In genomic region chr20:42792052-42792451, GRCh38 we compare ENCODE assay signal across 24 cellular contexts.
"Had no signal": no experiment of that assay in that cellular context is flagged by ENCODE, and none has a peak within 500 bp of the region (broad histone marks: within the 10 kb centered on the region; RNA-seq: fewer than 3 reads in every experiment).

No MANE protein-coding gene starts in this region.

- H3K36me3 ChIP-seq: adrenal gland had no signal

- DNase-seq: activated CD4-positive, alpha-beta T cell treated with anti-CD3 and anti-CD28 coated beads for 48 hours; activated CD4-positive, alpha-beta T cell treated with anti-CD3 and anti-CD28 coated beads, Interleukin-2, amount 50 U/mL, for 4 hours; activated CD4-positive, CD25-positive, alpha-beta regulatory T cell treated with anti-CD3 and anti-CD28 coated beads, Interleukin-2, amount 50 U/mL, for 72 hours; activated CD8-positive, alpha-beta memory T cell treated with anti-CD3 and anti-CD28 coated beads, Interleukin-2, amount 50 U/mL, for 48 hours; activated CD8-positive, alpha-beta T cell treated with anti-CD3 and anti-CD28 coated beads, Interleukin-2, amount 10 ng/mL, durations not matched to agents 7 days and 5 days; activated naive CD4-positive, alpha-beta T cell treated with anti-CD3 and anti-CD28 coated beads, Interleukin-2, amount 50 U/mL, for 16 hours; activated naive CD8-positive, alpha-beta T cell treated with anti-CD3 and anti-CD28 coated beads, Interleukin-2, amount 10 ng/mL, durations not matched to agents 7 days and 5 days; activated T-cell treated with anti-CD3 and anti-CD28 coated beads, Interleukin-2, amount 50 U/mL, for 1 hour; adrenal gland; aorta; body of pancreas; Karpas-422; NCI-H1048; NCI-H146; NCI-H187 treated with DMSO at 0.1 percent for 48 hours; NCI-H2081 treated with DMSO at 0.1 percent for 48 hours; NCI-H446; NCI-H524; PC-3; SHP77 treated with DMSO at 0.1 percent for 48 hours; T-helper 17 cell; T-helper 9 cell had no signal

- H3K27ac ChIP-seq: adrenal gland, body of pancreas had no signal

- ATAC-seq: activated CD8-positive, alpha-beta T cell treated with anti-CD3 and anti-CD28 coated beads, Interleukin-2, amount 10 ng/mL, durations not matched to agents 7 days and 5 days; body of pancreas; K562; PC-3; T-helper 17 cell; WTC11 had no signal

- H3K27me3 ChIP-seq: adrenal gland, body of pancreas had no signal

- H3K9me3 ChIP-seq: adrenal gland, body of pancreas had no signal

- H3K4me1 ChIP-seq: adrenal gland, body of pancreas had no signal

- H3K4me3 ChIP-seq: adrenal gland, body of pancreas, K562 had no signal
